ENCODE assay signal across 12 cellular contexts in genomic region chr20:53833333-53834043, GRCh38.
DNase-seq lines count a peak whose midpoint lies in the region; ATAC-seq and TF ChIP-seq lines count a peak whose summit lies in the region.
"Had no signal": no experiment of that assay in that cellular context is flagged by ENCODE, and none has a peak within 500 bp of the region (broad histone marks: within the 10 kb centered on the region; RNA-seq: fewer than 3 reads in every experiment).

No MANE protein-coding gene starts in this region.

- H3K4me1 ChIP-seq in IMR-90 (ENCODE audit: control insufficient read depth, insufficient read depth, low read length) (peaks cover 3% of the 10 kb centered on the region; the same call in 1 of the 2 replicates), uterus (peaks cover 0 to 10% of the 10 kb centered on the region in 2 donors), BE2C (peaks cover 15% of the 10 kb centered on the region; the same call in 1 of the 2 replicates)
- H3K4me1 ChIP-seq: testis had no signal

- peaks cover 14% of the 10 kb centered on the region for H3K9me3 Mint-ChIP-seq in T-helper 2 cell treated with Interferon-gamma antibody and Interleukin-4, amounts not matched to agents 5 μg/mL and 100 μg/mL, for 36 hours
- H3K9me3 Mint-ChIP-seq in activated naive CD8-positive, alpha-beta T cell treated with anti-CD3 and anti-CD28 coated beads for 36 hours, result peaks cover 18% of the 10 kb centered on the region
- H3K9me3 Mint-ChIP-seq in stimulated activated naive B cell treated with anti-CD40 and anti-IgM and Interleukin-4, amounts not matched to agents 10 μg/mL and 1 μg/mL and 100 μg/mL, for 72 hours, result peaks cover 9 to 10% of the 10 kb centered on the region in 2 donors
- H3K9me3 Mint-ChIP-seq in T-cell, result peaks cover 0 to 7% (median 0%) of the 10 kb centered on the region in 3 donors

- TF ChIP-seq RAD21 in IMR-90 (IDR thresholded peaks at IDR 0.05; ENCODE audit: low read length), result no peak

- H4K5ac ChIP-seq in IMR-90 (ENCODE audit: low read depth, low read length), result no peak overlapping the region

- peak overlapping the region; percentile 50 for H2AK5ac ChIP-seq in IMR-90 (ENCODE audit: low read depth, low read length)

- TF ChIP-seq POLR2A in IMR-90 (IDR thresholded peaks at IDR 0.05; ENCODE audit: low read depth, low read length) (no peak), uterus (IDR thresholded peaks at IDR 0.05) (no peak)

- no peak overlapping the region for H3K4me2 ChIP-seq in IMR-90 (ENCODE audit: low read depth, low read length)

- H3K4me1 Mint-ChIP-seq in T-helper 2 cell treated with Interferon-gamma antibody and Interleukin-4, amounts not matched to agents 5 μg/mL and 100 μg/mL, for 36 hours (ENCODE audit: low read depth), result peaks cover 59% of the 10 kb centered on the region
- peaks cover 58% of the 10 kb centered on the region for H3K4me1 Mint-ChIP-seq in activated naive CD8-positive, alpha-beta T cell treated with anti-CD3 and anti-CD28 coated beads for 36 hours
- H3K4me1 Mint-ChIP-seq in stimulated activated naive B cell treated with anti-CD40 and anti-IgM and Interleukin-4, amounts not matched to agents 10 μg/mL and 1 μg/mL and 100 μg/mL, for 72 hours, result peaks cover 43 to 85% of the 10 kb centered on the region in 2 donors
- H3K4me1 Mint-ChIP-seq in T-cell, result peaks cover 61 to 71% (median 66%) of the 10 kb centered on the region in 3 donors

- H3K27me3 ChIP-seq in IMR-90 (ENCODE audit: control insufficient read depth, insufficient read depth, low read length) (no peaks in the 10 kb centered on the region), uterus (no peaks in the 10 kb centered on the region), BE2C (no peaks in the 10 kb centered on the region)
- H3K27me3 ChIP-seq: testis had no signal

- intact Hi-C loops in IMR-90 (cut with micrococcal nuclease), result no loop called here
- intact Hi-C loops in uterus (cut with DNase I; ENCODE audit: low total_unique reads), result no loop called here

- no peak overlapping the region for H2AK9ac ChIP-seq in IMR-90 (replicated peaks; ENCODE audit: low read depth, low read length, poor library complexity)

- POLR2A ChIA-PET in IMR-90 (lab: Charles Lee; ENCODE audit: unreplicated experiment) (no interaction called here), T-cell (lab: Charles Lee) (no interaction called here)

- no peak overlapping the region for H3K4me3 Mint-ChIP-seq in T-helper 2 cell treated with Interferon-gamma antibody and Interleukin-4, amounts not matched to agents 5 μg/mL and 100 μg/mL, for 36 hours
- no peak overlapping the region for H3K4me3 Mint-ChIP-seq in activated naive CD8-positive, alpha-beta T cell treated with anti-CD3 and anti-CD28 coated beads for 36 hours
- peak overlapping the region; percentile 65 to 76 for H3K4me3 Mint-ChIP-seq in stimulated activated naive B cell treated with anti-CD40 and anti-IgM and Interleukin-4, amounts not matched to agents 10 μg/mL and 1 μg/mL and 100 μg/mL, for 72 hours
- no peak overlapping the region for H3K4me3 Mint-ChIP-seq in T-cell
- H3K4me3 Mint-ChIP-seq: brain had no signal

- 93% methylated on average over 3 of the region's 10 CpGs; no CpG with 5 or more reads in 1 of the 2 experiments for WGBS in IMR-90 (ENCODE audit: extremely low coverage in 2 of 2, insufficient read length in 1 of 2), 2 experiments

- H4K8ac ChIP-seq in IMR-90 (ENCODE audit: low read depth in 2 of 2, low read length in 2 of 2), result no peak overlapping the region

- H3K4me3 ChIP-seq in IMR-90 (ENCODE audit: insufficient read depth, low read depth, low read length), result no peak overlapping the region
- no peak overlapping the region for H3K4me3 ChIP-seq in uterus
- no peak overlapping the region for H3K4me3 ChIP-seq in BE2C (ENCODE audit: low read depth, low read length)
- H3K4me3 ChIP-seq: testis had no signal

- H2BK20ac ChIP-seq in IMR-90 (ENCODE audit: low read depth, low read length), result peak overlapping the region; percentile 33; the same call in 1 of the 2 replicates

- no peak for TF ChIP-seq CTCF in IMR-90 (conservative IDR thresholded peaks at IDR 0.05; ENCODE audit: low read depth, low read length)
- no peak for TF ChIP-seq CTCF in uterus (IDR thresholded peaks at IDR 0.05)
- TF ChIP-seq CTCF in BE2C (IDR thresholded peaks at IDR 0.05; ENCODE audit: low read depth, low read length), result no peak

- H3K9me3 ChIP-seq in IMR-90 (ENCODE audit: control insufficient read depth, insufficient read depth, low read length) (no peaks in the 10 kb centered on the region), uterus (no peaks in the 10 kb centered on the region), BE2C (no peaks in the 10 kb centered on the region)
- H3K9me3 ChIP-seq: testis had no signal

- dilution Hi-C loops in IMR-90 (cut with HindIII; ENCODE audit: low sequenced_read_pairs, unreplicated experiment), result no loop called here

- no peaks in the 10 kb centered on the region for H4K20me1 ChIP-seq in IMR-90 (ENCODE audit: insufficient read depth, low read length)

- in situ Hi-C loops in IMR-90 (cut with MboI; ENCODE audit: low sequenced_read_pairs), result no loop called here

- peaks cover 10% of the 10 kb centered on the region for H3K36me3 Mint-ChIP-seq in T-helper 2 cell treated with Interferon-gamma antibody and Interleukin-4, amounts not matched to agents 5 μg/mL and 100 μg/mL, for 36 hours (ENCODE audit: low read depth)
- peaks cover 20% of the 10 kb centered on the region for H3K36me3 Mint-ChIP-seq in activated naive CD8-positive, alpha-beta T cell treated with anti-CD3 and anti-CD28 coated beads for 36 hours
- H3K36me3 Mint-ChIP-seq in stimulated activated naive B cell treated with anti-CD40 and anti-IgM and Interleukin-4, amounts not matched to agents 10 μg/mL and 1 μg/mL and 100 μg/mL, for 72 hours, result peaks cover 8 to 12% of the 10 kb centered on the region in 2 donors
- H3K36me3 Mint-ChIP-seq in T-cell, result no peaks in the 10 kb centered on the region
- H3K36me3 Mint-ChIP-seq: brain had no signal

- no peaks in the 10 kb centered on the region for H3K27me3 Mint-ChIP-seq in T-helper 2 cell treated with Interferon-gamma antibody and Interleukin-4, amounts not matched to agents 5 μg/mL and 100 μg/mL, for 36 hours (ENCODE audit: low read depth)
- H3K27me3 Mint-ChIP-seq in activated naive CD8-positive, alpha-beta T cell treated with anti-CD3 and anti-CD28 coated beads for 36 hours, result no peaks in the 10 kb centered on the region
- H3K27me3 Mint-ChIP-seq in stimulated activated naive B cell treated with anti-CD40 and anti-IgM and Interleukin-4, amounts not matched to agents 10 μg/mL and 1 μg/mL and 100 μg/mL, for 72 hours, result no peaks in the 10 kb centered on the region
- H3K27me3 Mint-ChIP-seq in T-cell, result no peaks in the 10 kb centered on the region
- H3K27me3 Mint-ChIP-seq: brain had no signal

- H3K56ac ChIP-seq in IMR-90 (ENCODE audit: extremely low read depth, insufficient read depth, low read length), result no peak overlapping the region

- H3K36me3 ChIP-seq in IMR-90 (ENCODE audit: control insufficient read depth, insufficient read depth, low read length), result no peaks in the 10 kb centered on the region
- no peaks in the 10 kb centered on the region for H3K36me3 ChIP-seq in uterus
- H3K36me3 ChIP-seq in BE2C, result no peaks in the 10 kb centered on the region

- H2BK120ac ChIP-seq in IMR-90 (ENCODE audit: low read depth, low read length), result peak overlapping the region; percentile 35; the same call in 1 of the 2 replicates

- no peak overlapping the region for H3K27ac ChIP-seq in IMR-90 (ENCODE audit: insufficient read depth, low read length)
- H3K27ac ChIP-seq in uterus, result no peak overlapping the region
- H3K27ac ChIP-seq: testis had no signal

- H3K9ac ChIP-seq in IMR-90 (ENCODE audit: low read depth, low read length), result no peak overlapping the region

- H3K4ac ChIP-seq in IMR-90 (ENCODE audit: low read depth, low read length), result peak overlapping the region; percentile 17

- H3K27ac Mint-ChIP-seq in T-helper 2 cell treated with Interferon-gamma antibody and Interleukin-4, amounts not matched to agents 5 μg/mL and 100 μg/mL, for 36 hours, result peak overlapping the region; percentile 58
- H3K27ac Mint-ChIP-seq in activated naive CD8-positive, alpha-beta T cell treated with anti-CD3 and anti-CD28 coated beads for 36 hours, result peak overlapping the region; percentile 60
- H3K27ac Mint-ChIP-seq in stimulated activated naive B cell treated with anti-CD40 and anti-IgM and Interleukin-4, amounts not matched to agents 10 μg/mL and 1 μg/mL and 100 μg/mL, for 72 hours, result peak overlapping the region; percentile 95
- H3K27ac Mint-ChIP-seq in T-cell, result peak overlapping the region in 1 of 2 donors; percentile 37

- no peak overlapping the region; the same call in 2 of the 3 replicates for H2BK15ac ChIP-seq in IMR-90 (ENCODE audit: low read depth, low read length)

- no TSS peak for BruUV-seq in IMR-90 (replicated peaks; lab: Mats Ljungman, UMichigan)

- no peak overlapping the region for H3K23ac ChIP-seq in IMR-90 (ENCODE audit: low read depth, low read length)

- no peak overlapping the region for H3K14ac ChIP-seq in IMR-90 (replicated peaks; ENCODE audit: low read depth, low read length)

- no peak overlapping the region for H2BK5ac ChIP-seq in IMR-90 (ENCODE audit: low read depth, low read length, poor library complexity, severe bottlenecking)

- DNase-seq in T-helper 2 cell treated with Interferon-gamma antibody and Interleukin-4, amounts not matched to agents 5 μg/mL and 100 μg/mL, for 36 hours (ENCODE audit: low spot score), result no peak
- DNase-seq in T-helper 2 cell (no peak), IMR-90 (no peak), uterus (no peak), T-cell (no peak), BE2C (no peak)
- no peak for DNase-seq in activated naive CD8-positive, alpha-beta T cell treated with anti-CD3 and anti-CD28 coated beads for 36 hours
- DNase-seq in stimulated activated naive B cell treated with anti-CD40 and anti-IgM and Interleukin-4, amounts not matched to agents 10 μg/mL and 1 μg/mL and 100 μg/mL, for 72 hours, result peak; percentile 39
- DNase-seq: NCI-H1694 treated with DMSO at 0.1 percent for 48 hours, testis had no signal

- H4K91ac ChIP-seq in IMR-90 (ENCODE audit: insufficient read depth, low read depth, low read length), result no peak overlapping the region

- H3K18ac ChIP-seq in IMR-90 (ENCODE audit: low read depth, low read length), result no peak overlapping the region

- no peak overlapping the region for H2AFZ ChIP-seq in IMR-90 (replicated peaks; ENCODE audit: low read length, poor library complexity)

- CTCF ChIA-PET in IMR-90 (lab: Yijun Ruan, JAX) (no interaction called here), T-cell (lab: Charles Lee) (interaction anchor here in 1 of 2 donors (1.0 kb wide), 1 partner anchor 447 kb away, joined by 3 read pairs; no protein-coding TSS in a partner anchor)

- ATAC-seq in IMR-90 (ENCODE audit: low read depth) (no peak), T-cell (replicated peaks in 1 of 4) (no peak)
- peak; percentile 58 for ATAC-seq in stimulated activated naive B cell treated with anti-CD40 and anti-IgM and Interleukin-4, amounts not matched to agents 10 μg/mL and 1 μg/mL and 100 μg/mL, for 72 hours (replicated peaks)
- ATAC-seq: left lobe of liver had no signal

- no peaks in the 10 kb centered on the region; a peak in 2 of 4 replicates for H3K79me1 ChIP-seq in IMR-90 (ENCODE audit: low read depth in 1 of 2, low read length in 2 of 2)

- 0 out of 2 replicates have a peak, but pooled peaks cover 6% of the 10 kb centered on the region for H3K9me1 ChIP-seq in IMR-90 (ENCODE audit: insufficient read depth, low read length)

TF ChIP-seq in IMR-90, 13 proteins besides CTCF, POLR2A, EP300 and RAD21 (continues in another document):
- no peak for TF ChIP-seq BHLHE40 (IDR thresholded peaks at IDR 0.05; ENCODE audit: low read depth, low read length)

Comparison
In these comparisons a context has a peak if more than half of its experiments do, and no peak if none do; other contexts are left out.
1. H3K4me3 Mint-ChIP-seq: peak in stimulated activated naive B cell treated with anti-CD40 and anti-IgM and Interleukin-4, amounts not matched to agents 10 μg/mL and 1 μg/mL and 100 μg/mL, for 72 hours (2 of 2); none in T-helper 2 cell treated with Interferon-gamma antibody and Interleukin-4, amounts not matched to agents 5 μg/mL and 100 μg/mL, for 36 hours (single experiment), activated naive CD8-positive, alpha-beta T cell treated with anti-CD3 and anti-CD28 coated beads for 36 hours (single experiment) and T-cell (0 of 3).
2. ATAC-seq: peak in stimulated activated naive B cell treated with anti-CD40 and anti-IgM and Interleukin-4, amounts not matched to agents 10 μg/mL and 1 μg/mL and 100 μg/mL, for 72 hours (2 of 2); none in IMR-90 (single experiment) and T-cell (0 of 4).